Comparison of ENCODE assay signal across 22 cellular contexts in the genomic region with DNA sequence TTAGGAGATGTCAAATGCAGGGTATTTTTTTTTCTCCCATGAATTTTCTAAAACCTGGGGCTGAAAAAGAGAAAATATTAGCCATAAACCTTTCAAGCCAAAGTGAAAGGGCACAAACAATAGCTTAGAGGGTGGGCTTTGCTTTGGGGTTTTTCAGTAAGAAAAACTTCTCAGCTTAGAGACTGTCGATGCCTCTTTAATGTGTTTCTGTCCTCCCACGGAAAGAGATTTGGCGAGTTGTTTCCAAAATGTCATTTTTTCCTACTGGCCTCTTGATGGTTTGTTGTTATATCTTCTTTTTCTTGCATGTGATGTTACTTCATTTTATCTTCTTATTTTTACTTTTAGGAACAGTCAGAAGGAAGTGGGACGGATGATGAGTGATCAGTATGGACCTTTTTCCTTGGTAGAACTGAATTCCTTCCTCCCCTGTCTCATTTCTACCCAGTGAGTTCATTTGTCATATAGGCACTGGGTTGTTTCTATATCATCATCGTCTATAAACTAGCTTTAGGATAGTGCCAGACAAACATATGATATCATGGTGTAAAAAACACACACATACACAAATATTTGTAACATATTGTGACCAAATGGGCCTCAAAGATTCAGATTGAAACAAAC.
A peak's percentile ranks its signal among the peaks of the same experiment; 100 is the strongest.
DNase-seq lines count a peak whose midpoint lies in the region; ATAC-seq and TF ChIP-seq lines count a peak whose summit lies in the region.
"Had no signal": no experiment of that assay in that cellular context is flagged by ENCODE, and none has a peak within 500 bp of the region (broad histone marks: within the 10 kb centered on the region; RNA-seq: fewer than 3 reads in every experiment).

No MANE protein-coding gene starts in this region.

- POLR2A ChIA-PET in activated CD4-positive, alpha-beta T cell treated with anti-CD3 and anti-CD28 coated beads for 36 hours (lab: Charles Lee): no interaction called here

- peak overlapping the region; percentile 79 for H3K27ac Mint-ChIP-seq in activated CD4-positive, alpha-beta T cell treated with anti-CD3 and anti-CD28 coated beads for 36 hours
- peak overlapping the region; percentile 11 for H3K27ac Mint-ChIP-seq in activated T-helper 17 cell treated with anti-CD3 and anti-CD28 coated beads, Interleukin-2, amount 50 U/mL, for 72 hours
- peak overlapping the region; percentile 68 for H3K27ac Mint-ChIP-seq in mesothelial cell of epicardium

- ATAC-seq in activated CD4-positive, alpha-beta T cell treated with anti-CD3 and anti-CD28 coated beads for 36 hours: peak; percentile 76
- ATAC-seq in activated T-helper 17 cell treated with anti-CD3 and anti-CD28 coated beads, Interleukin-2, amount 50 U/mL, for 72 hours (replicated peaks): peak; percentile 57
- no peak for ATAC-seq in GM19035 (IDR thresholded peaks at IDR 0.05; ENCODE audit: unreplicated experiment)
- ATAC-seq: pancreas had no signal

- DNase-seq in activated CD4-positive, alpha-beta T cell treated with anti-CD3 and anti-CD28 coated beads for 36 hours: no peak
- DNase-seq in activated CD4-positive, alpha-beta T cell treated with anti-CD3 and anti-CD28 coated beads, Interleukin-2, amount 50 U/mL, for 1 hour: no peak
- DNase-seq in EL (peak; percentile 30), mesothelial cell of epicardium (ENCODE audit: low spot score in 2 of 2, unreplicated experiment in 2 of 2) (no peak), retina (no peak), hepatocyte (ENCODE audit: low spot score) (no peak)
- DNase-seq: activated CD4-positive, alpha-beta T cell treated with anti-CD3 and anti-CD28 coated beads, Interleukin-2, amount 50 U/mL, for 48 hours; activated gamma-delta T cell treated with Interleukin-2 at 50 U/mL for 16 hours; immature natural killer cell; left cardiac atrium; NCI-H187; NCI-H510A; pancreas; SJCRH30; stimulated activated naive CD4-positive, alpha-beta T cell treated with Interleukin-2 at 50 U/mL for 16 hours; SW 1271; WERI-Rb-1 had no signal

- H3K9me2 ChIP-seq in hepatocyte (replicated peaks; ENCODE audit: insufficient read depth): no peaks in the 10 kb centered on the region

- peaks cover 66% of the 10 kb centered on the region for H3K36me3 Mint-ChIP-seq in activated CD4-positive, alpha-beta T cell treated with anti-CD3 and anti-CD28 coated beads for 36 hours (ENCODE audit: low read depth)
- peaks cover 92% of the 10 kb centered on the region for H3K36me3 Mint-ChIP-seq in activated T-helper 17 cell treated with anti-CD3 and anti-CD28 coated beads, Interleukin-2, amount 50 U/mL, for 72 hours (ENCODE audit: low read depth)
- peaks cover 38% of the 10 kb centered on the region for H3K36me3 Mint-ChIP-seq in mesothelial cell of epicardium

- WGBS in hepatocyte (ENCODE audit: low lambda C conversion rate, missing lambda C conversion rate): 91% methylated on average over 5 of the region's 5 CpGs

- H3K9me3 Mint-ChIP-seq in activated CD4-positive, alpha-beta T cell treated with anti-CD3 and anti-CD28 coated beads for 36 hours (ENCODE audit: low read depth): peaks cover 2% of the 10 kb centered on the region
- H3K9me3 Mint-ChIP-seq in activated T-helper 17 cell treated with anti-CD3 and anti-CD28 coated beads, Interleukin-2, amount 50 U/mL, for 72 hours: no peaks in the 10 kb centered on the region
- no peaks in the 10 kb centered on the region for H3K9me3 Mint-ChIP-seq in mesothelial cell of epicardium
- H3K9me3 Mint-ChIP-seq: immature natural killer cell had no signal

- TF ChIP-seq CTCF in mesothelial cell of epicardium (IDR thresholded peaks at IDR 0.05; ENCODE audit: unreplicated experiment) (no peak), hepatocyte (IDR thresholded peaks at IDR 0.05; ENCODE audit: poor library complexity) (no peak)

- H3K27ac ChIP-seq in hepatocyte: no peak overlapping the region
- H3K27ac ChIP-seq: breast epithelium, pancreas, SJCRH30, skin epidermis, thoracic aorta, WERI-Rb-1 had no signal

- intact Hi-C loops in activated CD4-positive, alpha-beta T cell treated with anti-CD3 and anti-CD28 coated beads for 36 hours (cut with DNase I, micrococcal nuclease): loop anchor here in 1 of 2 experiments (10.0 kb wide), 1 partner anchor 318 kb away; no protein-coding TSS in a partner anchor

- no peaks in the 10 kb centered on the region for H3K27me3 Mint-ChIP-seq in activated CD4-positive, alpha-beta T cell treated with anti-CD3 and anti-CD28 coated beads for 36 hours
- no peaks in the 10 kb centered on the region for H3K27me3 Mint-ChIP-seq in activated T-helper 17 cell treated with anti-CD3 and anti-CD28 coated beads, Interleukin-2, amount 50 U/mL, for 72 hours
- no peaks in the 10 kb centered on the region for H3K27me3 Mint-ChIP-seq in mesothelial cell of epicardium (ENCODE audit: low read depth)

- H2AFZ ChIP-seq in hepatocyte: no peak overlapping the region

- no peaks in the 10 kb centered on the region for H3K79me2 ChIP-seq in hepatocyte

- no peak overlapping the region for H3K4me3 ChIP-seq in hepatocyte
- H3K4me3 ChIP-seq: breast epithelium, pancreas, SJCRH30, skin epidermis, thoracic aorta had no signal

- no peaks in the 10 kb centered on the region for H3K36me3 ChIP-seq in hepatocyte (replicated peaks; ENCODE audit: insufficient read depth, low read depth)
- H3K36me3 ChIP-seq: breast epithelium, WERI-Rb-1 had no signal

- H3K4me1 ChIP-seq in hepatocyte (ENCODE audit: insufficient read depth): no peaks in the 10 kb centered on the region
- H3K4me1 ChIP-seq: breast epithelium, pancreas, SJCRH30 had no signal

- no peak overlapping the region for H3K4me2 ChIP-seq in hepatocyte

- peaks cover 13% of the 10 kb centered on the region for H3K4me1 Mint-ChIP-seq in activated CD4-positive, alpha-beta T cell treated with anti-CD3 and anti-CD28 coated beads for 36 hours
- H3K4me1 Mint-ChIP-seq in activated T-helper 17 cell treated with anti-CD3 and anti-CD28 coated beads, Interleukin-2, amount 50 U/mL, for 72 hours: peaks cover 5% of the 10 kb centered on the region
- H3K4me1 Mint-ChIP-seq in mesothelial cell of epicardium: peaks cover 30% of the 10 kb centered on the region

- H4K20me1 ChIP-seq in hepatocyte (ENCODE audit: insufficient read depth, poor library complexity, severe bottlenecking): no peaks in the 10 kb centered on the region

- no peaks in the 10 kb centered on the region for H3K27me3 ChIP-seq in hepatocyte
- H3K27me3 ChIP-seq: breast epithelium, pancreas, SJCRH30 had no signal

- CTCF ChIA-PET in activated CD4-positive, alpha-beta T cell treated with anti-CD3 and anti-CD28 coated beads for 36 hours (lab: Charles Lee): interaction anchor here (0.8 to 1.0 kb wide), 2 partner anchors 50 to 64 kb away, joined by 3 to 5 read pairs; no protein-coding TSS in a partner anchor

- H3K4me3 Mint-ChIP-seq in activated CD4-positive, alpha-beta T cell treated with anti-CD3 and anti-CD28 coated beads for 36 hours: no peak overlapping the region
- H3K4me3 Mint-ChIP-seq in activated T-helper 17 cell treated with anti-CD3 and anti-CD28 coated beads, Interleukin-2, amount 50 U/mL, for 72 hours: no peak overlapping the region
- H3K4me3 Mint-ChIP-seq in mesothelial cell of epicardium: no peak overlapping the region
- H3K4me3 Mint-ChIP-seq: immature natural killer cell had no signal

- H3K9me3 ChIP-seq in hepatocyte (ENCODE audit: low read depth): no peaks in the 10 kb centered on the region
- H3K9me3 ChIP-seq: breast epithelium, pancreas, SJCRH30, thoracic aorta had no signal

Comparison
In these comparisons a context has a peak if more than half of its experiments do, and no peak if none do; other contexts are left out.
1. H3K27ac Mint-ChIP-seq: peak in every context shown above with its lines; median percentile 79 in activated CD4-positive, alpha-beta T cell treated with anti-CD3 and anti-CD28 coated beads for 36 hours; 68 in mesothelial cell of epicardium; 11 in activated T-helper 17 cell treated with anti-CD3 and anti-CD28 coated beads, Interleukin-2, amount 50 U/mL, for 72 hours.